In genomic region chr9:14314424-14314928, GRCh38 we compare ENCODE assay signal across 8 cellular contexts. TPM values are rescaled to one million over a fixed set of nuclear protein-coding genes. Genes with fewer than 3 reads are reported as not detected.
DNase-seq lines count a peak whose midpoint lies in the region; ATAC-seq and TF ChIP-seq lines count a peak whose summit lies in the region.

No MANE protein-coding gene starts in this region.

- DNase-seq in EL (peak; percentile 70), HK-2 (ENCODE audit: unreplicated experiment) (peak; percentile 67), RWPE1 (ENCODE audit: low spot score) (peak; percentile 87), dedifferentiated amniotic fluid mesenchymal stem cell (ENCODE audit: extremely low spot score) (peak; percentile 79), left lobe of liver (ENCODE audit: low spot score) (peak; percentile 78)
- DNase-seq in stimulated activated naive CD8-positive, alpha-beta T cell treated with anti-CD3 and anti-CD28 coated beads, Interleukin-15, amount 100 ng/mL, for 72 hours = no peak

- H3K27me3 Mint-ChIP-seq in stimulated activated naive CD8-positive, alpha-beta T cell treated with anti-CD3 and anti-CD28 coated beads, Interleukin-15, amount 100 ng/mL, for 72 hours = peaks cover 66% of the 10 kb centered on the region

- peak overlapping the region; percentile 85 to 86 for H3K4me3 Mint-ChIP-seq in stimulated activated naive CD8-positive, alpha-beta T cell treated with anti-CD3 and anti-CD28 coated beads, Interleukin-15, amount 100 ng/mL, for 72 hours

- ATAC-seq in left lobe of liver = peak; percentile 58
- no peak for ATAC-seq in stimulated activated naive CD8-positive, alpha-beta T cell treated with anti-CD3 and anti-CD28 coated beads, Interleukin-15, amount 100 ng/mL, for 72 hours
- ATAC-seq in GM21447 (IDR thresholded peaks at IDR 0.05; ENCODE audit: unreplicated experiment) = no peak
- no peak for ATAC-seq in GM21619 (IDR thresholded peaks at IDR 0.05; ENCODE audit: unreplicated experiment)

- H3K9me3 Mint-ChIP-seq in stimulated activated naive CD8-positive, alpha-beta T cell treated with anti-CD3 and anti-CD28 coated beads, Interleukin-15, amount 100 ng/mL, for 72 hours = no peaks in the 10 kb centered on the region

- H3K4me1 Mint-ChIP-seq in stimulated activated naive CD8-positive, alpha-beta T cell treated with anti-CD3 and anti-CD28 coated beads, Interleukin-15, amount 100 ng/mL, for 72 hours = peaks cover 41% of the 10 kb centered on the region

- H3K27ac Mint-ChIP-seq in stimulated activated naive CD8-positive, alpha-beta T cell treated with anti-CD3 and anti-CD28 coated beads, Interleukin-15, amount 100 ng/mL, for 72 hours = no peak overlapping the region

- CTCF ChIA-PET in RWPE1 (lab: Yijun Ruan, JAX) = interaction anchor here (0.6 to 0.7 kb wide), 3 partner anchors 112 to 647 kb away, joined by 3 to 6 read pairs (median 5); no protein-coding TSS in a partner anchor

- TF ChIP-seq CTCF in RWPE1 (conservative IDR thresholded peaks at IDR 0.05; ENCODE audit: low read depth) = no peak

- POLR2A ChIA-PET in RWPE1 (lab: Yijun Ruan, JAX; ENCODE audit: low non-redundant PET) = interaction anchor here (0.6 to 0.9 kb wide), 4 partner anchors 26 to 600 kb away, joined by 3 to 6 read pairs (median 3); no protein-coding TSS in a partner anchor

- H3K27ac ChIP-seq in RWPE1 = peak overlapping the region; percentile 100

RNA-seq across cellular contexts. Expression of gene NFIB, which starts 0.5 kb away (rescaled TPM):
- 38.4 TPM for total RNA-seq in left lobe of liver

Comparison
In these comparisons a context has a peak if more than half of its experiments do, and no peak if none do; other contexts are left out.
1. DNase-seq: peak in EL (single experiment), HK-2 (single experiment), RWPE1 (single experiment), dedifferentiated amniotic fluid mesenchymal stem cell (single experiment) and left lobe of liver (single experiment); none in stimulated activated naive CD8-positive, alpha-beta T cell treated with anti-CD3 and anti-CD28 coated beads, Interleukin-15, amount 100 ng/mL, for 72 hours (0 of 2).